In the genomic region with DNA sequence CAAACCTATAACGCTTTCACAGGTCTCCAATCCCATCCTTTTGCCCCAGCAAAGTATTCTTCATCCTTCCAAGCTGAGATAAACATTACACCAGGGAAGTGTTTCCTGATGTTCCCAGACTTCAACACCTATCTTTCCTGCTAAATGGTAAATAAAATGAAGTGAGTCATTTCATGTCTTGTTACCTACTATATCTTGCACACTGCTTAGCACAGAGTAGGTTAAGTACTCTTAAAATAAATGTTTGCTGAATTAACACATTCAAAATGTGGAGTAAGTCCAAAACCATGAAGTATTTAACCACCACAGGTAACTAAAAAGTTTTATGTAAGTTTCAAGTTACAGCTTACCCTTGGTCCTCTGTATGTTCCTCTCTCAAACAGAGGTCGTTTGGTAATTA, we compare ENCODE assay signal across 11 cellular contexts. TPM values are rescaled to one million over a fixed set of nuclear protein-coding genes. Genes with fewer than 3 reads are reported as not detected.
A peak's percentile ranks its signal among the peaks of the same experiment; 100 is the strongest.
DNase-seq lines count a peak whose midpoint lies in the region; ATAC-seq, FAIRE-seq and TF ChIP-seq lines count a peak whose summit lies in the region.
"Had no signal": no experiment of that assay in that cellular context is flagged by ENCODE, and none has a peak within 500 bp of the region (broad histone marks: within the 10 kb centered on the region; RNA-seq: fewer than 3 reads in every experiment).

No MANE protein-coding gene starts in this region.

- H3K4me1 Mint-ChIP-seq in activated naive CD8-positive, alpha-beta T cell treated with anti-CD3 and anti-CD28 coated beads, Interleukin-2, amount 10 ng/mL, durations not matched to agents 7 days and 5 days = peaks cover 47% of the 10 kb centered on the region

- H3K27me3 ChIP-seq in mesenchymal stem cell (ENCODE audit: control insufficient read depth in 1 of 2, insufficient read depth in 1 of 2, low read length in 2 of 2) (no peaks in the 10 kb centered on the region), WERI-Rb-1 (ENCODE audit: insufficient read depth, low read depth, severe bottlenecking) (no peaks in the 10 kb centered on the region)

- no peak overlapping the region for H3K14ac ChIP-seq in mesenchymal stem cell (ENCODE audit: low read length in 2 of 2)

- peaks cover 40% of the 10 kb centered on the region for H3K4me1 ChIP-seq in A549
- H3K4me1 ChIP-seq in HEK293 (ENCODE audit: control insufficient read depth, insufficient read depth, low read length) = no peaks in the 10 kb centered on the region; the same call in 1 of the 2 replicates
- H3K4me1 ChIP-seq in mesenchymal stem cell (ENCODE audit: control insufficient read depth, insufficient read depth, low read depth, low read length) = no peaks in the 10 kb centered on the region

- H3K18ac ChIP-seq in mesenchymal stem cell (ENCODE audit: low read depth in 1 of 2, low read length in 2 of 2) = no peak overlapping the region

- CTCF ChIA-PET in A549 (lab: Yijun Ruan, JAX) (no interaction called here), HEK293 (lab: Yijun Ruan, JAX) (interaction anchor here (0.7 to 1.9 kb wide), 4 partner anchors 11 to 941 kb away, joined by 3 to 16 read pairs (median 4); no protein-coding TSS in a partner anchor)

- H3K9me3 ChIP-seq in A549 = no peaks in the 10 kb centered on the region
- no peaks in the 10 kb centered on the region for H3K9me3 ChIP-seq in HEK293 (ENCODE audit: control insufficient read depth, insufficient read depth, low read depth, low read length)
- no peaks in the 10 kb centered on the region for H3K9me3 ChIP-seq in mesenchymal stem cell (ENCODE audit: control insufficient read depth, low read length)
- H3K9me3 ChIP-seq in WERI-Rb-1 (ENCODE audit: severe bottlenecking) = no peaks in the 10 kb centered on the region

- no peak overlapping the region for H4K8ac ChIP-seq in mesenchymal stem cell (ENCODE audit: low read length)

- FAIRE-seq in A549 (lab: Jason Lieb, UNC) = no peak

- POLR2A ChIA-PET in A549 (lab: Yijun Ruan, JAX) = interaction anchor here (0.6 to 0.7 kb wide), 2 partner anchors 15 to 56 kb away, joined by 5 to 6 read pairs; no protein-coding TSS in a partner anchor
- POLR2A ChIA-PET in HEK293 (lab: Yijun Ruan, JAX) = interaction anchor here (0.7 to 2.3 kb wide), 2 partner anchors 79 to 107 kb away, joined by 4 to 8 read pairs; partner anchors contain the start of gene NDFIP2
- POLR2A ChIA-PET in activated naive CD8-positive, alpha-beta T cell treated with anti-CD3 and anti-CD28 coated beads, Interleukin-2, amount 10 ng/mL, durations not matched to agents 7 days and 5 days (lab: Charles Lee) = interaction anchor here (1.6 to 1.9 kb wide), 2 partner anchors 10 to 17 kb away, joined by 4 to 7 read pairs; no protein-coding TSS in a partner anchor

- TF ChIP-seq CTCF in A549 (IDR thresholded peaks at IDR 0.05) (no peak), HEK293 (tag by site-specific recombination; IDR thresholded peaks at IDR 0.05) (no peak), WERI-Rb-1 (IDR thresholded peaks at IDR 0.05; ENCODE audit: low read depth, low read length) (no peak)

- H3K27ac ChIP-seq in A549 (peak overlapping the region; percentile 47 to 65; a peak in 5 of 6 replicates), HEK293 (ENCODE audit: extremely low read depth, low read depth, low read length) (no peak overlapping the region), mesenchymal stem cell (ENCODE audit: low read length, poor library complexity, severe bottlenecking) (no peak overlapping the region), WERI-Rb-1 (no peak overlapping the region)
- H3K27ac ChIP-seq: C4-2B had no signal

- H3K4ac ChIP-seq in mesenchymal stem cell (ENCODE audit: low read depth in 1 of 2, low read length in 2 of 2) = no peak overlapping the region

- H2AFZ ChIP-seq in mesenchymal stem cell (ENCODE audit: low read depth, low read length) = no peak overlapping the region

- 15% methylated on average over 2 of the region's 2 CpGs for WGBS in A549 (ENCODE audit: missing lambda C conversion rate)
- WGBS in mesenchymal stem cell = 81% methylated on average over 2 of the region's 2 CpGs

- ATAC-seq in A549 (no peak), GM18867 (IDR thresholded peaks at IDR 0.05; ENCODE audit: unreplicated experiment) (no peak)
- ATAC-seq in activated naive CD8-positive, alpha-beta T cell treated with anti-CD3 and anti-CD28 coated beads, Interleukin-2, amount 10 ng/mL, durations not matched to agents 7 days and 5 days (ENCODE audit: low read depth) = no peak

- H3K23ac ChIP-seq in mesenchymal stem cell (ENCODE audit: low read length in 2 of 2) = no peak overlapping the region

- H2BK15ac ChIP-seq in mesenchymal stem cell (ENCODE audit: low read depth, poor library complexity, severe bottlenecking) = no peak overlapping the region

- TF ChIP-seq RAD21 in A549 (conservative IDR thresholded peaks at IDR 0.05 in 1 of 2, IDR thresholded peaks at IDR 0.05 in 1 of 2) = no peak

- no peak for TF ChIP-seq POLR2A in A549 (IDR thresholded peaks at IDR 0.05; ENCODE audit: low read length)

- no peak overlapping the region for H3K4me3 Mint-ChIP-seq in activated naive CD8-positive, alpha-beta T cell treated with anti-CD3 and anti-CD28 coated beads, Interleukin-2, amount 10 ng/mL, durations not matched to agents 7 days and 5 days
- H3K4me3 Mint-ChIP-seq: activated T-cell treated with anti-CD3 and anti-CD28 coated beads, Interleukin-2, amount 50 U/mL, for 24 hours had no signal

- DNase-seq in A549 (ENCODE audit: low read depth in 1 of 2, low spot score in 1 of 2) = no peak
- no peak for DNase-seq in activated naive CD8-positive, alpha-beta T cell treated with anti-CD3 and anti-CD28 coated beads, Interleukin-2, amount 10 ng/mL, durations not matched to agents 7 days and 5 days
- DNase-seq in mesenchymal stem cell = no peak
- DNase-seq in NCI-H748 treated with DMSO at 0.1 percent for 48 hours (lab: John Stamatoyannopoulos, UW) = no peak
- no peak for DNase-seq in activated CD4-positive, CD25-positive, alpha-beta regulatory T cell treated with anti-CD3 and anti-CD28 coated beads, Interleukin-2, amount 50 U/mL, for 72 hours
- no peak for DNase-seq in WERI-Rb-1
- DNase-seq: activated T-cell treated with anti-CD3 and anti-CD28 coated beads, Interleukin-2, amount 50 U/mL, for 24 hours; NCI-H345 had no signal

- H3K4me3 ChIP-seq in A549 (peak overlapping the region; percentile 19; the same call in 1 of the 3 replicates), HEK293 (ENCODE audit: low read depth, low read length) (peak overlapping the region; percentile 11), mesenchymal stem cell (ENCODE audit: insufficient read depth in 1 of 2, low read depth in 1 of 2, low read length in 2 of 2) (peak overlapping the region in 1 of 2 experiments; percentile 96), WERI-Rb-1 (ENCODE audit: low read depth, low read length) (no peak overlapping the region)

- no peak overlapping the region for H2BK120ac ChIP-seq in mesenchymal stem cell (ENCODE audit: low read depth, low read length)

- TF ChIP-seq EP300 in A549 (IDR thresholded peaks at IDR 0.05) = no peak

- H3K9me3 Mint-ChIP-seq in activated naive CD8-positive, alpha-beta T cell treated with anti-CD3 and anti-CD28 coated beads, Interleukin-2, amount 10 ng/mL, durations not matched to agents 7 days and 5 days = no peaks in the 10 kb centered on the region
- H3K9me3 Mint-ChIP-seq: activated T-cell treated with anti-CD3 and anti-CD28 coated beads, Interleukin-2, amount 50 U/mL, for 24 hours had no signal

- H2AK5ac ChIP-seq in mesenchymal stem cell (ENCODE audit: low read length, severe bottlenecking) = no peak overlapping the region

- H3K4me2 ChIP-seq in A549 (peak overlapping the region; percentile 96), mesenchymal stem cell (ENCODE audit: low read length, poor library complexity, severe bottlenecking) (peak overlapping the region; percentile 7)

- H3K36me3 Mint-ChIP-seq in activated naive CD8-positive, alpha-beta T cell treated with anti-CD3 and anti-CD28 coated beads, Interleukin-2, amount 10 ng/mL, durations not matched to agents 7 days and 5 days = peaks cover 32% of the 10 kb centered on the region

- no peak overlapping the region for H2BK5ac ChIP-seq in mesenchymal stem cell (ENCODE audit: low read depth, low read length, poor library complexity, severe bottlenecking)

- no peak overlapping the region for H4K91ac ChIP-seq in mesenchymal stem cell (ENCODE audit: low read length)

- H3K36me3 ChIP-seq in HEK293 (ENCODE audit: control insufficient read depth in 2 of 2, insufficient read depth in 1 of 2, low read length in 2 of 2) (peaks cover 0 to 33% of the 10 kb centered on the region in 2 experiments; a peak in 1 of 3 replicates), mesenchymal stem cell (ENCODE audit: control insufficient read depth in 1 of 2, insufficient read depth in 2 of 2, low read depth in 1 of 2, low read length in 2 of 2) (peaks cover 0 to 25% of the 10 kb centered on the region in 2 experiments), WERI-Rb-1 (peaks cover 3% of the 10 kb centered on the region; the same call in 1 of the 2 replicates)

- H3K9ac ChIP-seq in mesenchymal stem cell (ENCODE audit: low read length) = peak overlapping the region; percentile 11

- no peak overlapping the region for H2BK12ac ChIP-seq in mesenchymal stem cell (ENCODE audit: low read length in 2 of 2)

- peaks cover 4% of the 10 kb centered on the region for H3K79me1 ChIP-seq in mesenchymal stem cell (replicated peaks; ENCODE audit: low read length, poor library complexity, severe bottlenecking)

- H3K27ac Mint-ChIP-seq in activated naive CD8-positive, alpha-beta T cell treated with anti-CD3 and anti-CD28 coated beads, Interleukin-2, amount 10 ng/mL, durations not matched to agents 7 days and 5 days = peak overlapping the region; percentile 53
- H3K27ac Mint-ChIP-seq: activated T-cell treated with anti-CD3 and anti-CD28 coated beads, Interleukin-2, amount 50 U/mL, for 24 hours had no signal

- no peaks in the 10 kb centered on the region for H3K27me3 Mint-ChIP-seq in activated naive CD8-positive, alpha-beta T cell treated with anti-CD3 and anti-CD28 coated beads, Interleukin-2, amount 10 ng/mL, durations not matched to agents 7 days and 5 days
- H3K27me3 Mint-ChIP-seq: activated T-cell treated with anti-CD3 and anti-CD28 coated beads, Interleukin-2, amount 50 U/mL, for 24 hours had no signal

TF ChIP-seq in A549, 52 proteins besides CTCF, POLR2A, EP300 and RAD21 (continues in another document):
- no peak for TF ChIP-seq HEYL (CRISPR knock-in tag; IDR thresholded peaks at IDR 0.05)
- TF ChIP-seq HDAC2 (IDR thresholded peaks at IDR 0.05) = no peak

TF ChIP-seq in HEK293, 187 proteins besides CTCF, POLR2A, EP300 and RAD21 (continues in another document):
- no peak for TF ChIP-seq MEIS1 (CRISPR knock-in tag; IDR thresholded peaks at IDR 0.05; ENCODE audit: borderline replicate concordance)

RNA-seq across cellular contexts. Expression of gene RBM26, which starts 3.4 kb away (rescaled TPM):
- polyA plus RNA-seq in A549 (2011; rRNA removed) (25.3 and 29.5 TPM in 2 replicates), A549 (2017; fragmentation: RNase III; extraction: RNeasy Plus Mini Kit Qiagen cat#74134 plus additional on column Dnase treatment) (27.7 to 29.7 TPM (median 29.4 TPM) in 3 replicates)
- polyA plus RNA-seq in A549 (2012; cell fraction: cytosol; rRNA removed) = 6.4 TPM in 2 replicates
- 10.4 and 16.9 TPM in 2 replicates for polyA plus RNA-seq in A549 (2012; cell fraction: nucleus; rRNA removed)
- 12.3 and 14.5 TPM in 2 replicates for polyA minus RNA-seq in A549 (2011; rRNA and poly(A)+ RNA removed)
- total RNA-seq in activated naive CD8-positive, alpha-beta T cell treated with anti-CD3 and anti-CD28 coated beads, Interleukin-2, amount 10 ng/mL, durations not matched to agents 7 days and 5 days = 10 to 100 TPM; 64.8 to 66.1 TPM
- 19.8 TPM for polyA plus RNA-seq in mesenchymal stem cell (2013, experiment 1 of 2)
- 20.5 TPM for polyA plus RNA-seq in mesenchymal stem cell (2013, experiment 2 of 2)

Comparison
In these comparisons a context has a peak if more than half of its experiments do, and no peak if none do; other contexts are left out.
1. H3K27ac ChIP-seq: peak in A549 (2 of 2); none in HEK293 (single experiment), mesenchymal stem cell (single experiment) and WERI-Rb-1 (single experiment).